In the genomic region with DNA sequence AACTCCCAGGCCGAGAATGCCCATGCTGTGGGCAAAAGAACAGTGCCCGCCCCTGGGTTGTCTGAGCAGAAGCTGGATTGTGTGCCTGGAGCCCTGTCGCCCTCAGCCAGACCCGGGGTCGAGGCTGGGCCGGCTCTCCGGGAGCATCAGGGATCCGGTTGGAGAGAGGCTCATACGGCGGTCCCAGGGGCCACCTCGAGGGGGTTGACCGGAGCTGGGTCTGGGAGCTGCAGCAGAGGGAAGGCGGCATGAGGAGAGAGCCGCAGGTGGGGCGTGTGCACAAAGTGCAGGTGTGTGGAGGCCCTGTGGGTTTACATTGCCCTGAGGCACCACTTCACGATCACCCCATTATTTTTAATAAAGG, we compare ENCODE assay signal across 12 cellular contexts.
"Had no signal": no experiment of that assay in that cellular context is flagged by ENCODE, and none has a peak within 500 bp of the region (broad histone marks: within the 10 kb centered on the region; RNA-seq: fewer than 3 reads in every experiment).

No MANE protein-coding gene starts in this region.

- ATAC-seq: activated CD4-positive, alpha-beta T cell treated with anti-CD3 and anti-CD28 coated beads for 36 hours; left lung; naive thymus-derived CD8-positive, alpha-beta T cell had no signal

- H3K27me3 ChIP-seq: adrenal gland, dorsolateral prefrontal cortex, left lung, right atrium auricular region, stomach, testis had no signal

- H3K4me3 ChIP-seq: adrenal gland, left lung, right atrium auricular region, stomach, testis had no signal

- H3K9me3 Mint-ChIP-seq: naive thymus-derived CD8-positive, alpha-beta T cell; T-helper 1 cell treated with Interleukin-12 subunit alpha and Interleukin-12 subunit beta and Interleukin-4 antibody, amounts not matched to agents 30 μg/mL and 1 μg/mL, for 36 hours had no signal

- H3K4me3 Mint-ChIP-seq: activated CD4-positive, alpha-beta T cell treated with anti-CD3 and anti-CD28 coated beads for 36 hours; T-helper 1 cell treated with Interleukin-12 subunit alpha and Interleukin-12 subunit beta and Interleukin-4 antibody, amounts not matched to agents 30 μg/mL and 1 μg/mL, for 36 hours had no signal

- H3K27ac Mint-ChIP-seq: T-helper 1 cell treated with Interleukin-12 subunit alpha and Interleukin-12 subunit beta and Interleukin-4 antibody, amounts not matched to agents 30 μg/mL and 1 μg/mL, for 36 hours had no signal

- H3K36me3 ChIP-seq: adrenal gland, right atrium auricular region, WERI-Rb-1 had no signal

- DNase-seq: activated CD4-positive, alpha-beta T cell treated with anti-CD3 and anti-CD28 coated beads for 36 hours; activated naive CD4-positive, alpha-beta T cell treated with Interleukin-2 at 50 U/mL for 16 hours; activated T-cell treated with anti-CD3 and anti-CD28 coated beads for 4 hours; adrenal gland; left lung; naive thymus-derived CD8-positive, alpha-beta T cell; stomach; testis; WERI-Rb-1 had no signal

- H3K27ac ChIP-seq: adrenal gland, left lung, right atrium auricular region, testis, WERI-Rb-1 had no signal

- H3K9me3 ChIP-seq: adrenal gland, left lung, right atrium auricular region, stomach, testis had no signal

- H3K4me1 ChIP-seq: testis had no signal

- H3K27me3 Mint-ChIP-seq: activated CD4-positive, alpha-beta T cell treated with anti-CD3 and anti-CD28 coated beads for 36 hours; naive thymus-derived CD8-positive, alpha-beta T cell had no signal
